ENCODE assay signal across 1 cellular context in the genomic region with DNA sequence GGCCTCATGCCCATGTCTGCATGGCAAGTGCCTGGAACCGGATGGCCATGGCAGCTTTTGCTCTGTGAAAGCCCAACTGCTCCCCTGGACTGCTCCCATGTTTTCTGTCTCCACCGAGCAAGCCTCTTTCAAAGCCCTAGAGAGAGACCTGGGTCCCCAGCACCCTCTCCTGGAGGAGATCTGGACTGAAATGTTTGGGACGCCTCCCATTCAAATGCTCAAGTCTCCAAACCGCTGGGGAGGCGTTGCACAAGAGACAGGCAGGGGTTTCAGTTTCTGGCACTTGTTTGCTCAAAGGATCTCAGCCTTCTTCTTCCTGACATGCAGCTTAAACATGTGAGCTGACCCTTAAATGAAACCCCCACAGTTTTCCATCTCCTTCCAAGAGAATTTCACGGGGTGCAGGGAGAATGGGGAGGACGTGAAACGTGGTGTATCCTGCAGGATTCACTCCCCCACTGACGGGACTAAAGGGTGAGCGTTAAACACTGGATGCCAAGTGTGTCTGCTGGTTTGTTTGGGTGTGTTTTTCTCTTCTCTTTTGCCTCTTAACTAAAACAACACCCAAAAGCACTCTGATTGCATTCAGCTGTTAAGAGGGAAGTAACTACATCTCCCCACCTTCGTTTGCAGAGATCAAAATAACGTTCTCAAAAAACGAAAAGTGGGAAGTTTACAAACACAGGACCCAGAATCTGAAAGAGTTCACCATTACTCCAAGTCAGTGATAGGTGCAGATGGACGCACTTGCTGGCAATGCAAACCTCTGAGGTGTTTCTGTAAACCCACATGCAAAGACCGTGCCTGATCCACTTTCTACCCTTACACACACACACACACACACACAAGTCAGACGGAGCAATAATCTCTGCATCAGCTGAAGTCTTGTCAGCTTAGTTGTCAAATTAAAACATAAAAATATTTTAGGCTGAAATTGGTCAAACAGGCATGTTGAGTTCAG.
TF ChIP-seq lines count a peak whose summit lies in the region.

No MANE protein-coding gene starts in this region.

TF ChIP-seq in A549, 52 proteins besides CTCF, POLR2A, EP300 and RAD21 (continued from another document):
- TF ChIP-seq BCL3 (IDR thresholded peaks at IDR 0.05) (no peak), HES2 (IDR thresholded peaks at IDR 0.05) (no peak), CEBPB (IDR thresholded peaks at IDR 0.05) (no peak), JUN (IDR thresholded peaks at IDR 0.05) (no peak), FOSL2 (IDR thresholded peaks at IDR 0.05) (no peak), FOSL2 (CRISPR knock-in tag; IDR thresholded peaks at IDR 0.05) (no peak), HDAC2 (IDR thresholded peaks at IDR 0.05) (no peak), PHF8 (IDR thresholded peaks at IDR 0.05; ENCODE audit: borderline replicate concordance, low read depth) (no peak), NFE2L2 (conservative IDR thresholded peaks at IDR 0.05; ENCODE audit: low read length) (no peak), POLR2AphosphoS2 (conservative IDR thresholded peaks at IDR 0.05; ENCODE audit: low read length) (no peak), SREBF2 (IDR thresholded peaks at IDR 0.05) (no peak), NPAS2 (CRISPR knock-in tag; IDR thresholded peaks at IDR 0.05; ENCODE audit: borderline replicate concordance) (no peak), EHMT2 (IDR thresholded peaks at IDR 0.05; ENCODE audit: low read depth) (no peak), TFCP2L1 (CRISPR knock-in tag; IDR thresholded peaks at IDR 0.05) (no peak), ZFP36 (IDR thresholded peaks at IDR 0.05; ENCODE audit: borderline replicate concordance, partially characterized antibody) (no peak), KDM1A (IDR thresholded peaks at IDR 0.05; ENCODE audit: low read depth) (no peak), ESRRA (IDR thresholded peaks at IDR 0.05; ENCODE audit: borderline replicate concordance, low read length) (no peak), CHD2 (IDR thresholded peaks at IDR 0.05; ENCODE audit: low read length, partially characterized antibody) (no peak)
- TF ChIP-seq, protein P1, sequence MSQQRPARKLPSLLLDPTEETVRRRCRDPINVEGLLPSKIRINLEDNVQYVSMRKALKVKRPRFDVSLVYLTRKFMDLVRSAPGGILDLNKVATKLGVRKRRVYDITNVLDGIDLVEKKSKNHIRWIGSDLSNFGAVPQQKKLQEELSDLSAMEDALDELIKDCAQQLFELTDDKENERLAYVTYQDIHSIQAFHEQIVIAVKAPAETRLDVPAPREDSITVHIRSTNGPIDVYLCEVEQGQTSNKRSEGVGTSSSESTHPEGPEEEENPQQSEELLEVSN (IDR thresholded peaks at IDR 0.05; ENCODE audit: borderline replicate concordance, low read depth): no peak
TF ChIP-seq in A549: peak in this region for 0.
